ENCODE assay signal across 16 cellular contexts in genomic region chr2:72136349-72136748, GRCh38. TPM values are rescaled to one million over a fixed set of nuclear protein-coding genes. Genes with fewer than 3 reads are reported as not detected.
"Had no signal": no experiment of that assay in that cellular context is flagged by ENCODE, and none has a peak within 500 bp of the region (broad histone marks: within the 10 kb centered on the region; RNA-seq: fewer than 3 reads in every experiment).

No MANE protein-coding gene starts in this region.

- H3K4me3 Mint-ChIP-seq: activated CD8-positive, alpha-beta memory T cell treated with anti-CD3 and anti-CD28 coated beads, Interleukin-2, amount 10 ng/mL, durations not matched to agents 7 days and 5 days; activated naive CD8-positive, alpha-beta T cell treated with anti-CD3 and anti-CD28 coated beads for 36 hours; activated T-cell treated with anti-CD3 and anti-CD28 coated beads, Interleukin-2, amount 50 U/mL, for 24 hours had no signal

- H3K27me3 ChIP-seq: breast epithelium, vagina had no signal

- H3K27ac Mint-ChIP-seq: activated CD8-positive, alpha-beta memory T cell treated with anti-CD3 and anti-CD28 coated beads, Interleukin-2, amount 10 ng/mL, durations not matched to agents 7 days and 5 days; activated naive CD8-positive, alpha-beta T cell treated with anti-CD3 and anti-CD28 coated beads for 36 hours; activated T-cell treated with anti-CD3 and anti-CD28 coated beads, Interleukin-2, amount 50 U/mL, for 24 hours had no signal

- H3K4me1 ChIP-seq: breast epithelium had no signal

- H3K4me3 ChIP-seq: breast epithelium, esophagus squamous epithelium, left lung, vagina had no signal

- ATAC-seq: activated CD8-positive, alpha-beta memory T cell treated with anti-CD3 and anti-CD28 coated beads, Interleukin-2, amount 10 ng/mL, durations not matched to agents 7 days and 5 days; left lung; stimulated activated naive CD8-positive, alpha-beta T cell treated with anti-CD3 and anti-CD28 coated beads, Interleukin-15, Interleukin-2, amounts not matched to agents 100 U/mL and 50 U/mL, for 24 hours had no signal

- H3K27ac ChIP-seq: breast epithelium, esophagus squamous epithelium, left lung, vagina had no signal

- H3K36me3 ChIP-seq: breast epithelium, left lung, vagina had no signal

- H3K36me3 Mint-ChIP-seq: activated CD8-positive, alpha-beta memory T cell treated with anti-CD3 and anti-CD28 coated beads, Interleukin-2, amount 10 ng/mL, durations not matched to agents 7 days and 5 days; activated naive CD8-positive, alpha-beta T cell treated with anti-CD3 and anti-CD28 coated beads for 36 hours had no signal

- DNase-seq: activated CD4-positive, alpha-beta T cell treated with anti-CD3 and anti-CD28 coated beads for 1 hour; activated CD4-positive, alpha-beta T cell treated with anti-CD3 and anti-CD28 coated beads, Interleukin-2, amount 50 U/mL, for 48 hours; activated CD8-positive, alpha-beta memory T cell treated with anti-CD3 and anti-CD28 coated beads, Interleukin-2, amount 10 ng/mL, durations not matched to agents 7 days and 5 days; activated gamma-delta T cell; activated naive CD8-positive, alpha-beta T cell treated with anti-CD3 and anti-CD28 coated beads for 36 hours; activated T-cell treated with anti-CD3 and anti-CD28 coated beads, Interleukin-2, amount 50 U/mL, for 24 hours; esophagus squamous epithelium; foreskin fibroblast; islet precursor cell; mesendoderm; stimulated activated CD4-positive, alpha-beta T cell treated with anti-CD3 and anti-CD28 coated beads, Interleukin-2, amount 100 ng/mL, for 48 hours; stimulated activated naive CD8-positive, alpha-beta T cell treated with anti-CD3 and anti-CD28 coated beads, Interleukin-15, Interleukin-2, amounts not matched to agents 100 U/mL and 50 U/mL, for 24 hours; T-helper 9 cell had no signal

- H3K9me3 Mint-ChIP-seq: activated naive CD8-positive, alpha-beta T cell treated with anti-CD3 and anti-CD28 coated beads for 36 hours; activated T-cell treated with anti-CD3 and anti-CD28 coated beads, Interleukin-2, amount 50 U/mL, for 24 hours had no signal

- H3K9me3 ChIP-seq: breast epithelium, esophagus squamous epithelium, left lung, vagina had no signal

RNA-seq across cellular contexts. Expression of gene CYP26B1, which starts 11.3 kb away (rescaled TPM):
- total RNA-seq: activated CD8-positive, alpha-beta memory T cell treated with anti-CD3 and anti-CD28 coated beads, Interleukin-2, amount 10 ng/mL, durations not matched to agents 7 days and 5 days; activated naive CD8-positive, alpha-beta T cell treated with anti-CD3 and anti-CD28 coated beads for 36 hours had no signal
